In genomic region chr10:102710604-102711003, GRCh38 we compare ENCODE assay signal across 11 cellular contexts. TPM values are rescaled to one million over a fixed set of nuclear protein-coding genes. Genes with fewer than 3 reads are reported as not detected.
A peak's percentile ranks its signal among the peaks of the same experiment; 100 is the strongest.
DNase-seq lines count a peak whose midpoint lies in the region; ATAC-seq, FAIRE-seq and TF ChIP-seq lines count a peak whose summit lies in the region.
"Had no signal": no experiment of that assay in that cellular context is flagged by ENCODE, and none has a peak within 500 bp of the region (broad histone marks: within the 10 kb centered on the region; RNA-seq: fewer than 3 reads in every experiment).

No MANE protein-coding gene starts in this region.

- H3K18ac ChIP-seq in H1 (ENCODE audit: extremely low read depth, low read length): no peak overlapping the region

- H2BK15ac ChIP-seq in H1 (ENCODE audit: low read length): peak overlapping the region; percentile 88; the same call in 1 of the 2 replicates

- H3K4me3 Mint-ChIP-seq in stimulated activated memory B cell treated with anti-CD40 and anti-IgM and Interleukin-4, amounts not matched to agents 10 μg/mL and 1 μg/mL and 100 μg/mL, for 72 hours: no peak overlapping the region
- no peak overlapping the region for H3K4me3 Mint-ChIP-seq in stimulated activated naive B cell treated with anti-CD40 and anti-IgM and Interleukin-4, amounts not matched to agents 10 μg/mL and 1 μg/mL and 100 μg/mL, for 72 hours

- H3K4me2 ChIP-seq in PC-3 (ENCODE audit: low read length) (no peak overlapping the region), H1 (ENCODE audit: insufficient read depth in 1 of 2, low read depth in 2 of 2, low read length in 2 of 2) (no peak overlapping the region)

- no peak for TF ChIP-seq CTCF in PC-3 (conservative IDR thresholded peaks at IDR 0.05; ENCODE audit: low read depth, low read length)
- TF ChIP-seq CTCF in H1 (IDR thresholded peaks at IDR 0.05; ENCODE audit: control extremely low read depth in 1 of 3, insufficient read depth in 1 of 3, low read depth in 1 of 3, low read length in 3 of 3): no peak

- peaks cover 45% of the 10 kb centered on the region for H3K4me1 Mint-ChIP-seq in stimulated activated memory B cell treated with anti-CD40 and anti-IgM and Interleukin-4, amounts not matched to agents 10 μg/mL and 1 μg/mL and 100 μg/mL, for 72 hours
- H3K4me1 Mint-ChIP-seq in stimulated activated naive B cell treated with anti-CD40 and anti-IgM and Interleukin-4, amounts not matched to agents 10 μg/mL and 1 μg/mL and 100 μg/mL, for 72 hours: peaks cover 17 to 35% of the 10 kb centered on the region in 2 donors

- H3K79me1 ChIP-seq in H1 (ENCODE audit: low read depth, low read length): no peaks in the 10 kb centered on the region; the same call in 1 of the 2 replicates

- H4K91ac ChIP-seq in H1 (replicated peaks; ENCODE audit: insufficient read length, low read length): no peak overlapping the region

- H3K27me3 Mint-ChIP-seq in stimulated activated memory B cell treated with anti-CD40 and anti-IgM and Interleukin-4, amounts not matched to agents 10 μg/mL and 1 μg/mL and 100 μg/mL, for 72 hours: no peaks in the 10 kb centered on the region
- H3K27me3 Mint-ChIP-seq in stimulated activated naive B cell treated with anti-CD40 and anti-IgM and Interleukin-4, amounts not matched to agents 10 μg/mL and 1 μg/mL and 100 μg/mL, for 72 hours: no peaks in the 10 kb centered on the region

- H3K4ac ChIP-seq in H1 (replicated peaks; ENCODE audit: insufficient read length, low read depth, low read length): no peak overlapping the region

- peaks cover 8% of the 10 kb centered on the region; the same call in 1 of the 2 replicates for H3K23me2 ChIP-seq in H1 (ENCODE audit: low read depth, low read length)

- no peak overlapping the region; the same call in 1 of the 2 replicates for H2AK5ac ChIP-seq in H1 (ENCODE audit: low read depth, low read length)

- H2BK20ac ChIP-seq in H1 (ENCODE audit: low read length): no peak overlapping the region

- no peak overlapping the region for H2BK12ac ChIP-seq in H1 (ENCODE audit: low read depth, low read length)

- no peak for ATAC-seq in Right ventricle myocardium inferior
- ATAC-seq in PC-3: no peak
- ATAC-seq in stimulated activated memory B cell treated with anti-CD40 and anti-IgM and Interleukin-4, amounts not matched to agents 10 μg/mL and 1 μg/mL and 100 μg/mL, for 72 hours: no peak
- ATAC-seq in GM18861 (IDR thresholded peaks at IDR 0.05; ENCODE audit: unreplicated experiment): no peak
- ATAC-seq in stimulated activated naive B cell treated with anti-CD40 and anti-IgM and Interleukin-4, amounts not matched to agents 10 μg/mL and 1 μg/mL and 100 μg/mL, for 72 hours (replicated peaks): no peak

- H3K27ac ChIP-seq in PC-3 (ENCODE audit: low read length) (no peak overlapping the region), H1 (ENCODE audit: low read depth, low read length) (no peak overlapping the region)
- H3K27ac ChIP-seq: colonic mucosa had no signal

- H4K8ac ChIP-seq in H1 (ENCODE audit: extremely low read depth, insufficient read depth, low read length): no peak overlapping the region

- H3K36me3 ChIP-seq in PC-3 (ENCODE audit: low read depth, low read length) (no peaks in the 10 kb centered on the region), H1 (ENCODE audit: control insufficient read depth in 2 of 4, insufficient read depth in 4 of 4, low read length in 3 of 4) (no peaks in the 10 kb centered on the region)
- H3K36me3 ChIP-seq: colonic mucosa had no signal

- no peaks in the 10 kb centered on the region for H3F3A ChIP-seq in PC-3 (ENCODE audit: low read length, unreplicated experiment)

- H2BK120ac ChIP-seq in H1 (replicated peaks; ENCODE audit: low read depth, low read length): no peak overlapping the region

- H3K79me2 ChIP-seq in PC-3 (ENCODE audit: low read length) (peaks cover 11% of the 10 kb centered on the region; the same call in 1 of the 2 replicates), H1 (ENCODE audit: control insufficient read depth in 1 of 2, insufficient read depth in 2 of 2, low read length in 2 of 2) (peaks cover 0 to 48% of the 10 kb centered on the region in 2 experiments; a peak in 2 of 4 replicates)

- no peaks in the 10 kb centered on the region for H3K9me3 Mint-ChIP-seq in stimulated activated memory B cell treated with anti-CD40 and anti-IgM and Interleukin-4, amounts not matched to agents 10 μg/mL and 1 μg/mL and 100 μg/mL, for 72 hours
- no peaks in the 10 kb centered on the region for H3K9me3 Mint-ChIP-seq in stimulated activated naive B cell treated with anti-CD40 and anti-IgM and Interleukin-4, amounts not matched to agents 10 μg/mL and 1 μg/mL and 100 μg/mL, for 72 hours

- no peak for FAIRE-seq in H1 (lab: Jason Lieb, UNC)
- FAIRE-seq: islet of Langerhans had no signal

- H3K9me3 ChIP-seq in PC-3 (ENCODE audit: low read length) (no peaks in the 10 kb centered on the region), H1 (ENCODE audit: insufficient read depth in 2 of 2, low read depth in 1 of 2, low read length in 1 of 2) (no peaks in the 10 kb centered on the region)
- H3K9me3 ChIP-seq: colonic mucosa had no signal

- no peak overlapping the region for H4K5ac ChIP-seq in H1 (ENCODE audit: insufficient read length, low read depth, low read length)

- no peak overlapping the region for H2BK5ac ChIP-seq in H1 (ENCODE audit: low read depth, low read length)

- H2AFZ ChIP-seq in PC-3 (ENCODE audit: low read length): no peak overlapping the region
- H2AFZ ChIP-seq in H1 (ENCODE audit: low read length): no peak overlapping the region

- H3K56ac ChIP-seq in H1 (replicated peaks; ENCODE audit: insufficient read length, low read depth, low read length): no peak overlapping the region

- no TSS peak for BruUV-seq in PC-3 (replicated peaks; lab: Mats Ljungman, UMichigan)

- H3K4me1 ChIP-seq in PC-3 (ENCODE audit: insufficient read depth, low read length) (peaks cover 18% of the 10 kb centered on the region), H1 (replicated peaks in 1 of 4; ENCODE audit: control insufficient read depth in 3 of 4, insufficient read depth in 4 of 4, low read length in 3 of 4) (peaks cover 0 to 4% (median 1%) of the 10 kb centered on the region in 4 experiments; a peak in 4 of 7 replicates)

- H3K9ac ChIP-seq in PC-3 (ENCODE audit: low read length) (no peak overlapping the region), H1 (replicated peaks in 1 of 4; ENCODE audit: extremely low read depth in 1 of 4, low read depth in 3 of 4, low read length in 3 of 4) (no peak overlapping the region)

- POLR2A ChIA-PET in PC-3 (lab: Charles Lee; ENCODE audit: unreplicated experiment): no interaction called here
- POLR2A ChIA-PET in H1 (lab: Charles Lee; ENCODE audit: partially characterized antibody): interaction anchor here (1.3 to 7.3 kb wide), 2 partner anchors 10 to 15 kb away, joined by 4 to 53 read pairs; no protein-coding TSS in a partner anchor

- peak overlapping the region; percentile 92 for H3K27ac Mint-ChIP-seq in stimulated activated memory B cell treated with anti-CD40 and anti-IgM and Interleukin-4, amounts not matched to agents 10 μg/mL and 1 μg/mL and 100 μg/mL, for 72 hours
- H3K27ac Mint-ChIP-seq in stimulated activated naive B cell treated with anti-CD40 and anti-IgM and Interleukin-4, amounts not matched to agents 10 μg/mL and 1 μg/mL and 100 μg/mL, for 72 hours: no peak overlapping the region

- H4K20me1 ChIP-seq in PC-3 (ENCODE audit: low read length): no peaks in the 10 kb centered on the region
- peaks cover 0 to 3% of the 10 kb centered on the region in 2 experiments for H4K20me1 ChIP-seq in H1 (replicated peaks in 1 of 2; ENCODE audit: control insufficient read depth in 1 of 2, insufficient read depth in 2 of 2, low read length in 2 of 2)

- intact Hi-C loops in cardiac septum (cut with DNase I): loop anchor here (5.0 kb wide), 2 partner anchors 33 to 63 kb away; no protein-coding TSS in a partner anchor
- intact Hi-C loops in Right ventricle myocardium inferior (cut with DNase I): loop anchor here (5.0 kb wide), 1 partner anchor 33 kb away; no protein-coding TSS in a partner anchor
- intact Hi-C loops in PC-3 (cut with micrococcal nuclease): loop anchor here (5.0 kb wide), 2 partner anchors 33 to 208 kb away; partner anchors contain the start of genes ACTR1A and SUFU

- WGBS in H1 (ENCODE audit: extremely low coverage in 1 of 2, insufficient coverage in 1 of 2, insufficient read length in 1 of 2, insufficient replicate concordance in 2 of 2, low coverage in 1 of 2, low lambda C conversion rate in 2 of 2, missing lambda C conversion rate in 1 of 2), 2 experiments: 89% methylated on average over 4 of the region's 4 CpGs; no CpG with 5 or more reads in 1 of the 2 experiments

- no peaks in the 10 kb centered on the region for H3K9me2 ChIP-seq in PC-3 (replicated peaks; ENCODE audit: low read length)

- no peak for TF ChIP-seq EP300 in H1 (IDR thresholded peaks at IDR 0.05; ENCODE audit: borderline replicate concordance in 1 of 2, low read depth in 2 of 2, low read length in 2 of 2)

- H3K36me3 Mint-ChIP-seq in stimulated activated memory B cell treated with anti-CD40 and anti-IgM and Interleukin-4, amounts not matched to agents 10 μg/mL and 1 μg/mL and 100 μg/mL, for 72 hours: no peaks in the 10 kb centered on the region
- H3K36me3 Mint-ChIP-seq in stimulated activated naive B cell treated with anti-CD40 and anti-IgM and Interleukin-4, amounts not matched to agents 10 μg/mL and 1 μg/mL and 100 μg/mL, for 72 hours: peaks cover 0 to 2% of the 10 kb centered on the region in 2 donors

- H3K23ac ChIP-seq in H1 (ENCODE audit: insufficient read length): no peak overlapping the region

- H3K14ac ChIP-seq in H1 (ENCODE audit: insufficient read length): no peak overlapping the region

- H3K27me3 ChIP-seq in PC-3 (ENCODE audit: low read length): no peaks in the 10 kb centered on the region
- no peaks in the 10 kb centered on the region for H3K27me3 ChIP-seq in H1 (replicated peaks in 1 of 4; ENCODE audit: control insufficient read depth in 3 of 4, extremely low read depth in 1 of 4, insufficient read depth in 3 of 4, low read length in 3 of 4)
- H3K27me3 ChIP-seq: colonic mucosa had no signal

- CTCF ChIA-PET in PC-3 (lab: Charles Lee) (no interaction called here), H1 (lab: Charles Lee; ENCODE audit: partially characterized antibody) (interaction anchor here (0.5 to 1.9 kb wide), 12 partner anchors 11 to 327 kb away, joined by 3 to 10 read pairs (median 3); no protein-coding TSS in a partner anchor)

- TF ChIP-seq POLR2A in H1 (IDR thresholded peaks at IDR 0.05; ENCODE audit: control extremely low read depth in 1 of 2, low read depth in 2 of 2, low read length in 2 of 2): no peak

- DNase-seq in cardiac septum (ENCODE audit: low spot score) (peak; percentile 7), Right ventricle myocardium inferior (ENCODE audit: missing footprints) (no peak), PC-3 (peak; percentile 48), H1 (ENCODE audit: low read depth in 1 of 2, low spot score in 2 of 2) (no peak), NCI-H2196 (lab: John Stamatoyannopoulos, UW; ENCODE audit: unreplicated experiment) (no peak)
- no peak for DNase-seq in stimulated activated naive B cell treated with anti-CD40 and anti-IgM and Interleukin-4, amounts not matched to agents 10 μg/mL and 1 μg/mL and 100 μg/mL, for 72 hours
- DNase-seq: colonic mucosa, retina had no signal

- TF ChIP-seq RAD21 in H1 (IDR thresholded peaks at IDR 0.05 in 1 of 2, conservative IDR thresholded peaks at IDR 0.05 in 1 of 2; ENCODE audit: low read depth in 2 of 2, low read length in 2 of 2): no peak

- H3K4me3 ChIP-seq in PC-3 (ENCODE audit: low read length) (no peak overlapping the region), H1 (ENCODE audit: extremely low read depth in 1 of 4, insufficient read depth in 2 of 4, low read depth in 3 of 4, low read length in 4 of 4) (no peak overlapping the region)
- H3K4me3 ChIP-seq: colonic mucosa had no signal

RNA-seq across cellular contexts. Expression of gene ARL3, which starts 3.6 kb away (rescaled TPM):
- total RNA-seq in cardiac septum (13.1 TPM), Right ventricle myocardium inferior (15.4 TPM), PC-3 (2014; rRNA removed) (2.5 and 2.8 TPM in 2 replicates)
- 15.3 and 16.2 TPM in 2 replicates for total RNA-seq in H1 (2021; fragmentation: NEBNext Ultra II Directional; extraction: Animal tissue kit (Norgen Biotek cat#: 25700))
- 5.3 and 8.8 TPM in 2 replicates for polyA plus RNA-seq in H1 (2011; rRNA removed)
- 10.7 TPM for polyA plus RNA-seq in H1 (2011; cell fraction: cytosol; rRNA removed)
- 4.1 TPM for polyA plus RNA-seq in H1 (2011; cell fraction: nucleus; rRNA removed)
- polyA plus RNA-seq in H1 (2012, experiment 1 of 2): 17.5 to 21.4 TPM (median 19.0 TPM) in 4 replicates
- polyA plus RNA-seq in H1 (2012, experiment 2 of 2): 10.8 TPM
- polyA plus RNA-seq in H1 (2013, experiment 1 of 2): 16.6 TPM
- 18.0 TPM for polyA plus RNA-seq in H1 (2013, experiment 2 of 2)
- polyA minus RNA-seq in H1 (2011; rRNA and poly(A)+ RNA removed): 4.5 and 5.0 TPM in 2 replicates
- polyA minus RNA-seq in H1 (2011; cell fraction: cytosol; rRNA and poly(A)+ RNA removed): 4.0 TPM
- polyA minus RNA-seq in H1 (2011; cell fraction: nucleus; rRNA and poly(A)+ RNA removed): 3.0 TPM

RNA-seq across cellular contexts. Expression of gene SFXN2, which starts 3.8 kb away (rescaled TPM):
- total RNA-seq in cardiac septum (2.8 TPM), Right ventricle myocardium inferior (0.68 TPM), PC-3 (2014; rRNA removed) (7.5 and 10.3 TPM in 2 replicates)
- 20.5 TPM in 2 replicates for total RNA-seq in H1 (2021; fragmentation: NEBNext Ultra II Directional; extraction: Animal tissue kit (Norgen Biotek cat#: 25700))
- polyA plus RNA-seq in H1 (2011; rRNA removed): 23.5 and 29.3 TPM in 2 replicates
- 23.5 TPM for polyA plus RNA-seq in H1 (2011; cell fraction: cytosol; rRNA removed)
- polyA plus RNA-seq in H1 (2011; cell fraction: nucleus; rRNA removed): 34.5 TPM
- polyA plus RNA-seq in H1 (2012, experiment 1 of 2): 18.9 to 21.4 TPM (median 20.7 TPM) in 4 replicates
- polyA plus RNA-seq in H1 (2012, experiment 2 of 2): 20.1 TPM
- polyA plus RNA-seq in H1 (2013, experiment 1 of 2): 10.6 TPM
- polyA plus RNA-seq in H1 (2013, experiment 2 of 2): 9.8 TPM
- polyA minus RNA-seq in H1 (2011; rRNA and poly(A)+ RNA removed): 58.2 and 63.8 TPM in 2 replicates
- 17.2 TPM for polyA minus RNA-seq in H1 (2011; cell fraction: cytosol; rRNA and poly(A)+ RNA removed)
- polyA minus RNA-seq in H1 (2011; cell fraction: nucleus; rRNA and poly(A)+ RNA removed): 50.5 TPM

RNA-seq across cellular contexts. Expression of gene WBP1L, which starts 33.1 kb away (rescaled TPM):
- total RNA-seq in cardiac septum (19.2 TPM), Right ventricle myocardium inferior (25.9 TPM), PC-3 (2014; rRNA removed) (23.8 and 24.6 TPM in 2 replicates)
- 26.2 and 26.6 TPM in 2 replicates for total RNA-seq in H1 (2021; fragmentation: NEBNext Ultra II Directional; extraction: Animal tissue kit (Norgen Biotek cat#: 25700))
- polyA plus RNA-seq in H1 (2011; rRNA removed): 29.9 and 37.0 TPM in 2 replicates
- polyA plus RNA-seq in H1 (2011; cell fraction: cytosol; rRNA removed): 24.6 TPM
- polyA plus RNA-seq in H1 (2011; cell fraction: nucleus; rRNA removed): 27.2 TPM
- polyA plus RNA-seq in H1 (2012, experiment 1 of 2): 14.7 to 20.7 TPM (median 20.2 TPM) in 4 replicates
- 19.6 TPM for polyA plus RNA-seq in H1 (2012, experiment 2 of 2)
- 24.7 TPM for polyA plus RNA-seq in H1 (2013, experiment 1 of 2)
- 25.2 TPM for polyA plus RNA-seq in H1 (2013, experiment 2 of 2)
- 33.2 and 39.3 TPM in 2 replicates for polyA minus RNA-seq in H1 (2011; rRNA and poly(A)+ RNA removed)
- polyA minus RNA-seq in H1 (2011; cell fraction: cytosol; rRNA and poly(A)+ RNA removed): 23.0 TPM
- 16.1 TPM for polyA minus RNA-seq in H1 (2011; cell fraction: nucleus; rRNA and poly(A)+ RNA removed)

Comparison
In these comparisons a context has a peak if more than half of its experiments do, and no peak if none do; other contexts are left out.
1. DNase-seq: peak in cardiac septum (single experiment) and PC-3 (single experiment); none in Right ventricle myocardium inferior (single experiment), H1 (0 of 2), NCI-H2196 (single experiment) and stimulated activated naive B cell treated with anti-CD40 and anti-IgM and Interleukin-4, amounts not matched to agents 10 μg/mL and 1 μg/mL and 100 μg/mL, for 72 hours (single experiment).